30 cellular contexts compared by ENCODE assay signal in genomic region chr5:126998895-126999570, GRCh38. TPM values are rescaled to one million over a fixed set of nuclear protein-coding genes. Genes with fewer than 3 reads are reported as not detected.
DNase-seq lines count a peak whose midpoint lies in the region; ATAC-seq and TF ChIP-seq lines count a peak whose summit lies in the region.
"Had no signal": no experiment of that assay in that cellular context is flagged by ENCODE, and none has a peak within 500 bp of the region (broad histone marks: within the 10 kb centered on the region; RNA-seq: fewer than 3 reads in every experiment).

No MANE protein-coding gene starts in this region.

- H3K9me3 ChIP-seq in colonic mucosa: no peaks in the 10 kb centered on the region
- H3K9me3 ChIP-seq: body of pancreas, Caco-2, left lung, right atrium auricular region, thyroid gland had no signal

- H3K27ac Mint-ChIP-seq in stimulated activated memory B cell treated with anti-CD40 and anti-IgM and Interleukin-4, amounts not matched to agents 10 μg/mL and 1 μg/mL and 100 μg/mL, for 72 hours: peak overlapping the region; percentile 36
- H3K27ac Mint-ChIP-seq in activated naive CD4-positive, alpha-beta T cell treated with anti-CD3 and anti-CD28 coated beads for 36 hours: no peak overlapping the region
- H3K27ac Mint-ChIP-seq: mesothelial cell of epicardium; natural killer cell; stimulated activated naive CD8-positive, alpha-beta T cell treated with anti-CD3 and anti-CD28 coated beads, Interleukin-15, Interleukin-2, amounts not matched to agents 100 ng/mL and 50 ng/mL, for 24 hours had no signal

- no peaks in the 10 kb centered on the region for H3K27me3 Mint-ChIP-seq in stimulated activated memory B cell treated with anti-CD40 and anti-IgM and Interleukin-4, amounts not matched to agents 10 μg/mL and 1 μg/mL and 100 μg/mL, for 72 hours
- H3K27me3 Mint-ChIP-seq in activated naive CD4-positive, alpha-beta T cell treated with anti-CD3 and anti-CD28 coated beads for 36 hours (ENCODE audit: low read depth): no peaks in the 10 kb centered on the region
- H3K27me3 Mint-ChIP-seq: stimulated activated naive CD8-positive, alpha-beta T cell treated with anti-CD3 and anti-CD28 coated beads, Interleukin-15, Interleukin-2, amounts not matched to agents 100 ng/mL and 50 ng/mL, for 24 hours had no signal

- intact Hi-C loops in activated naive CD4-positive, alpha-beta T cell treated with anti-CD3 and anti-CD28 coated beads for 36 hours (cut with micrococcal nuclease): no loop called here
- intact Hi-C loops in colonic mucosa (cut with DNase I): no loop called here

- no peaks in the 10 kb centered on the region for H3K4me1 ChIP-seq in colonic mucosa
- H3K4me1 ChIP-seq: foreskin keratinocyte, left lung had no signal

- no peaks in the 10 kb centered on the region for H3K9me3 Mint-ChIP-seq in stimulated activated memory B cell treated with anti-CD40 and anti-IgM and Interleukin-4, amounts not matched to agents 10 μg/mL and 1 μg/mL and 100 μg/mL, for 72 hours
- no peaks in the 10 kb centered on the region for H3K9me3 Mint-ChIP-seq in activated naive CD4-positive, alpha-beta T cell treated with anti-CD3 and anti-CD28 coated beads for 36 hours
- H3K9me3 Mint-ChIP-seq: H9; mesothelial cell of epicardium; natural killer cell; stimulated activated naive CD8-positive, alpha-beta T cell treated with anti-CD3 and anti-CD28 coated beads, Interleukin-15, Interleukin-2, amounts not matched to agents 100 ng/mL and 50 ng/mL, for 24 hours had no signal

- ATAC-seq in stimulated activated memory B cell treated with anti-CD40 and anti-IgM and Interleukin-4, amounts not matched to agents 10 μg/mL and 1 μg/mL and 100 μg/mL, for 72 hours: no peak
- no peak for ATAC-seq in HG02973 (IDR thresholded peaks at IDR 0.05; ENCODE audit: unreplicated experiment)
- ATAC-seq: body of pancreas, foreskin keratinocyte, left lung had no signal

- CTCF ChIA-PET in activated naive CD4-positive, alpha-beta T cell treated with anti-CD3 and anti-CD28 coated beads for 36 hours (lab: Charles Lee): interaction anchor here (0.6 to 1.0 kb wide), 4 partner anchors 10 to 221 kb away, joined by 3 to 4 read pairs (median 4); no protein-coding TSS in a partner anchor

- H3K36me3 Mint-ChIP-seq in stimulated activated memory B cell treated with anti-CD40 and anti-IgM and Interleukin-4, amounts not matched to agents 10 μg/mL and 1 μg/mL and 100 μg/mL, for 72 hours: peaks cover 32% of the 10 kb centered on the region
- H3K36me3 Mint-ChIP-seq in activated naive CD4-positive, alpha-beta T cell treated with anti-CD3 and anti-CD28 coated beads for 36 hours (ENCODE audit: low read depth): no peaks in the 10 kb centered on the region
- H3K36me3 Mint-ChIP-seq: mesothelial cell of epicardium, natural killer cell had no signal

- DNase-seq in DMS 273 (lab: John Stamatoyannopoulos, UW; ENCODE audit: unreplicated experiment): peak; percentile 56
- DNase-seq in DMS 273 treated with DMSO at 0.1 percent for 48 hours (lab: John Stamatoyannopoulos, UW): no peak
- peak; percentile 19 for DNase-seq in M059J (ENCODE audit: low read depth)
- peak; percentile 33 for DNase-seq in globus pallidus (ENCODE audit: low spot score)
- DNase-seq in activated naive CD4-positive, alpha-beta T cell treated with anti-CD3 and anti-CD28 coated beads for 36 hours: no peak
- DNase-seq in colonic mucosa: no peak
- DNase-seq: activated CD4-positive, alpha-beta T cell treated with anti-CD3 and anti-CD28 coated beads for 1 hour; activated CD8-positive, alpha-beta memory T cell treated with anti-CD3 and anti-CD28 coated beads for 24 hours; activated T-cell treated with anti-CD3 and anti-CD28 coated beads, Interleukin-2, amount 50 U/mL, for 1 hour; AML-193; Caco-2; DND-41; effector CD8-positive, alpha-beta T cell; foreskin keratinocyte; H9; left lung; natural killer cell; SIG-M5; stimulated activated CD4-positive, alpha-beta T cell treated with anti-CD3 and anti-CD28 coated beads, Interleukin-4, amount 100 ng/mL, for 4 hours; T-helper 1 cell had no signal

- H3K4me3 ChIP-seq in colonic mucosa: no peak overlapping the region
- H3K4me3 ChIP-seq: body of pancreas, GM12878, left lung, right atrium auricular region, thyroid gland had no signal

- H3K4me1 Mint-ChIP-seq in stimulated activated memory B cell treated with anti-CD40 and anti-IgM and Interleukin-4, amounts not matched to agents 10 μg/mL and 1 μg/mL and 100 μg/mL, for 72 hours: peaks cover 70% of the 10 kb centered on the region
- peaks cover 26% of the 10 kb centered on the region for H3K4me1 Mint-ChIP-seq in activated naive CD4-positive, alpha-beta T cell treated with anti-CD3 and anti-CD28 coated beads for 36 hours (ENCODE audit: low read depth)

- no peak overlapping the region for H3K9ac ChIP-seq in colonic mucosa (ENCODE audit: low read depth in 2 of 2, low read length in 2 of 2)

- no peak overlapping the region for H3K27ac ChIP-seq in colonic mucosa
- H3K27ac ChIP-seq: 22Rv1, body of pancreas, foreskin keratinocyte, HL-60, left lung, right atrium auricular region, thyroid gland had no signal

- no peaks in the 10 kb centered on the region for H3K27me3 ChIP-seq in colonic mucosa
- H3K27me3 ChIP-seq: body of pancreas, left lung, right atrium auricular region, thyroid gland had no signal

- no peaks in the 10 kb centered on the region for H3K36me3 ChIP-seq in colonic mucosa
- H3K36me3 ChIP-seq: left lung, right atrium auricular region, thyroid gland had no signal

- TF ChIP-seq CTCF in colonic mucosa (IDR thresholded peaks at IDR 0.05): no peak

- H3K4me3 Mint-ChIP-seq in stimulated activated memory B cell treated with anti-CD40 and anti-IgM and Interleukin-4, amounts not matched to agents 10 μg/mL and 1 μg/mL and 100 μg/mL, for 72 hours: no peak overlapping the region
- H3K4me3 Mint-ChIP-seq in activated naive CD4-positive, alpha-beta T cell treated with anti-CD3 and anti-CD28 coated beads for 36 hours: no peak overlapping the region
- H3K4me3 Mint-ChIP-seq: H9; mesothelial cell of epicardium; natural killer cell; stimulated activated naive CD8-positive, alpha-beta T cell treated with anti-CD3 and anti-CD28 coated beads, Interleukin-15, Interleukin-2, amounts not matched to agents 100 ng/mL and 50 ng/mL, for 24 hours had no signal

RNA-seq across cellular contexts. Expression of gene MARCHF3, which starts 31.3 kb away (rescaled TPM):
- total RNA-seq in M059J (2014; rRNA removed; shearing (Covaris generic)): 4.9 and 8.7 TPM in 2 replicates
- total RNA-seq in activated naive CD4-positive, alpha-beta T cell treated with anti-CD3 and anti-CD28 coated beads for 36 hours: 10 to 100 TPM; 11.8 TPM
- total RNA-seq in colonic mucosa: 10 to 100 TPM; 32.5 to 33.7 TPM

Comparison
In these comparisons a context has a peak if more than half of its experiments do, and no peak if none do; other contexts are left out.
1. DNase-seq: peak in DMS 273 (single experiment), M059J (single experiment) and globus pallidus (single experiment); none in DMS 273 treated with DMSO at 0.1 percent for 48 hours (single experiment), activated naive CD4-positive, alpha-beta T cell treated with anti-CD3 and anti-CD28 coated beads for 36 hours (single experiment) and colonic mucosa (single experiment).